Comparison of ENCODE assay signal across 26 cellular contexts in the genomic region with DNA sequence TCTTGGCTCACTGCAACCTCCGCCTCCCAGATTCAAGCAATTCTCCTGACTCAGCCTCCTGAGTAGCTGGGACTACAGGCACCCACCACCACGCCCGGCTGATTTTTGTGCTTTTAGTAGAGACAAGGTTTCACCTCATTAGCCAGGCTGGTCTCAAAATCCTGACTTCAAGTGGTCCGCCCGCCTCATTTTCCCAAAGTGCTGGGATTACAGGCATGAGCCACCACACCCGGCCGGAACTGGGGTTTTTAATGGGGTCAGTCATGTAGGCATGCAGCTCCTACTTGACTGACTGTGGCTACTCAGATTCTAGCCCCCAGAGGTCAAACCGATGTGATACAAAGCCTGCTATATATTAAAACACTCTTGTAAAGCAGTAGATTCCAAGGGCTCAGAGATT.
"Had no signal": no experiment of that assay in that cellular context is flagged by ENCODE, and none has a peak within 500 bp of the region (broad histone marks: within the 10 kb centered on the region; RNA-seq: fewer than 3 reads in every experiment).

No MANE protein-coding gene starts in this region.

- H3K27me3 ChIP-seq: stomach, suprapubic skin, testis, thyroid gland, tibial artery, tibial nerve, transverse colon, upper lobe of left lung, upper lobe of right lung, uterus, vagina had no signal

- DNase-seq: stimulated activated CD4-positive, alpha-beta T cell treated with anti-CD3 and anti-CD28 coated beads, Interleukin-2, amount 100 ng/mL, for 48 hours; stimulated activated CD4-positive, alpha-beta T cell treated with anti-CD3 and anti-CD28 coated beads, Interleukin-4, amount 100 ng/mL, for 1 hour; stimulated activated CD4-positive, alpha-beta T cell treated with anti-CD3 and anti-CD28 coated beads, Interleukin-4, amount 100 ng/mL, for 24 hours; stimulated activated CD4-positive, alpha-beta T cell treated with anti-CD3 and anti-CD28 coated beads, Interleukin-4, amount 100 ng/mL, for 4 hours; stimulated activated CD8-positive, alpha-beta memory T cell treated with anti-CD3 and anti-CD28 coated beads, Interleukin-4, amount 100 ng/mL, for 48 hours; stimulated activated naive B cell treated with anti-CD40 and anti-IgM and Interleukin-4, amounts not matched to agents 10 μg/mL and 1 μg/mL and 100 μg/mL, for 72 hours; stimulated activated naive CD4-positive, alpha-beta T cell; stimulated activated naive CD4-positive, alpha-beta T cell treated with Interleukin-2 at 50 U/mL for 16 hours; stimulated activated naive CD8-positive, alpha-beta T cell treated with anti-CD3 and anti-CD28 coated beads, Interleukin-15, amount 100 ng/mL, for 72 hours; stimulated activated naive CD8-positive, alpha-beta T cell treated with anti-CD3 and anti-CD28 coated beads, Interleukin-15, Interleukin-2, amounts not matched to agents 100 U/mL and 50 U/mL, for 24 hours; stomach; substantia nigra; testis; thyroid gland; tibial artery; transverse colon; trophoblast cell; upper lobe of left lung; upper lobe of right lung; uterus had no signal

- H3K4me3 ChIP-seq: stomach, suprapubic skin, testis, thoracic aorta, thyroid gland, tibial artery, tibial nerve, transverse colon, upper lobe of left lung, upper lobe of right lung, uterus, vagina had no signal

- H3K27ac ChIP-seq: stomach, suprapubic skin, testis, thoracic aorta, thyroid gland, tibial artery, tibial nerve, transverse colon, upper lobe of left lung, upper lobe of right lung, uterus, vagina had no signal

- ATAC-seq: stimulated activated effector memory CD8-positive, alpha-beta T cell treated with anti-CD3 and anti-CD28 coated beads, Interleukin-12 subunit alpha, Interleukin-12 subunit beta, amount 100 ng/mL, for 72 hours; stimulated activated memory B cell treated with anti-CD40 and anti-IgM and Interleukin-4, amounts not matched to agents 10 μg/mL and 1 μg/mL and 100 μg/mL, for 72 hours; stimulated activated naive B cell treated with anti-CD40 and anti-IgM and Interleukin-4, amounts not matched to agents 10 μg/mL and 1 μg/mL and 100 μg/mL, for 72 hours; stimulated activated naive CD8-positive, alpha-beta T cell treated with anti-CD3 and anti-CD28 coated beads, Interleukin-15, amount 100 ng/mL, for 72 hours; stimulated activated naive CD8-positive, alpha-beta T cell treated with anti-CD3 and anti-CD28 coated beads, Interleukin-15, Interleukin-2, amounts not matched to agents 100 U/mL and 50 U/mL, for 24 hours; upper lobe of right lung had no signal

- H3K4me1 ChIP-seq: stomach, suprapubic skin, testis, thyroid gland, tibial artery, tibial nerve, transverse colon, upper lobe of left lung, upper lobe of right lung, uterus, vagina had no signal

- H3K9me3 ChIP-seq: suprapubic skin, testis, thoracic aorta, thyroid gland, transverse colon, upper lobe of right lung, uterus, vagina had no signal
